Comparison of ENCODE assay signal across 23 cellular contexts in genomic region chr6:74826318-74826717, GRCh38.
"Had no signal": no experiment of that assay in that cellular context is flagged by ENCODE, and none has a peak within 500 bp of the region (broad histone marks: within the 10 kb centered on the region; RNA-seq: fewer than 3 reads in every experiment).

No MANE protein-coding gene starts in this region.

- H3K27ac ChIP-seq: brain microvascular endothelial cell, epithelial cell of prostate, hepatocyte, left lung, skin epidermis, uterus had no signal

- H3K36me3 ChIP-seq: brain microvascular endothelial cell, left lung, tibial nerve, uterus had no signal

- H3K9me3 ChIP-seq: mucosa of descending colon, uterus had no signal

- H3K4me3 ChIP-seq: hepatocyte, left lung, mucosa of descending colon, skin epidermis, tibial nerve, uterus had no signal

- DNase-seq: activated CD4-positive, alpha-beta T cell treated with anti-CD3 and anti-CD28 coated beads, Interleukin-2, amount 50 U/mL, for 1 hour; activated CD4-positive, CD25-positive, alpha-beta regulatory T cell; activated CD8-positive, alpha-beta memory T cell treated with anti-CD3 and anti-CD28 coated beads for 24 hours; activated gamma-delta T cell treated with Interleukin-2 at 50 U/mL for 16 hours; activated naive CD8-positive, alpha-beta T cell treated with anti-CD3 and anti-CD28 coated beads, Interleukin-2, amount 10 ng/mL, durations not matched to agents 7 days and 5 days; brain microvascular endothelial cell; effector memory CD4-positive, alpha-beta T cell; islet precursor cell; left lung; mucosa of descending colon; naive thymus-derived CD4-positive, alpha-beta T cell; posterior cingulate gyrus; retina; stimulated activated CD4-positive, alpha-beta T cell treated with anti-CD3 and anti-CD28 coated beads, Interleukin-15, amount 100 ng/mL, for 24 hours; stimulated activated CD4-positive, alpha-beta T cell treated with anti-CD3 and anti-CD28 coated beads, Interleukin-4, amount 100 ng/mL, for 24 hours; stimulated activated naive CD4-positive, alpha-beta T cell; substantia nigra; T-helper 17 cell; uterus had no signal

- H3K4me1 ChIP-seq: left lung, tibial nerve, uterus had no signal

- H3K27me3 ChIP-seq: brain microvascular endothelial cell, hepatocyte, left lung, tibial nerve, uterus had no signal
